19 cellular contexts compared by ENCODE assay signal in the genomic region with DNA sequence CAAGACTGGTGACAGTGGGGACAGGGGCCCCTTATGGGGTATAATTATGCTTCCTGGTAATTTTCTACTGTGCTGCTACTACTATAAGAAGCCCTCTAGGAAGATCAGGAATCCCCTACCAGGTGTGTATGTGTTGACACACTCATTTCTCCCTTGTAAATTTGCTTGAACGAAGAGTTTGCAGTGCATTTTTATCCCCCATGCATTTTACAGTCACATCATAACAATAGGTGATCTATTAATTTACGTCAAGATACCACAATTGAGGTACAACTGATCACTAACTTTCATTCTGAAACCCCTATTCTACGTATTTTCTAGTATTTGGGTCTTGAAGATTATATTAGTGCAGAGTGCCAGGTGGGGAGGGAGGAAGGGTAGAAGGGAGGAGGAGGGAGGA.
DNase-seq lines count a peak whose midpoint lies in the region; ATAC-seq and TF ChIP-seq lines count a peak whose summit lies in the region.
"Had no signal": no experiment of that assay in that cellular context is flagged by ENCODE, and none has a peak within 500 bp of the region (broad histone marks: within the 10 kb centered on the region; RNA-seq: fewer than 3 reads in every experiment).

No MANE protein-coding gene starts in this region.

- H3K4me1 ChIP-seq in body of pancreas, result peaks cover 13% of the 10 kb centered on the region
- H3K4me1 ChIP-seq: uterus had no signal

- ATAC-seq in GM18520 (IDR thresholded peaks at IDR 0.05; ENCODE audit: unreplicated experiment) (peak; percentile 56), GM21390 (IDR thresholded peaks at IDR 0.05; ENCODE audit: unreplicated experiment) (peak; percentile 61), HG02943 (IDR thresholded peaks at IDR 0.05; ENCODE audit: low read depth, unreplicated experiment) (peak; percentile 54), HG03520 (IDR thresholded peaks at IDR 0.05; ENCODE audit: unreplicated experiment) (peak; percentile 51), body of pancreas (no peak)
- ATAC-seq: activated T-helper 17 cell treated with anti-CD3 and anti-CD28 coated beads, Interleukin-2, amount 50 U/mL, for 72 hours; right cardiac atrium; stimulated activated memory B cell treated with anti-CD40 and anti-IgM and Interleukin-4, amounts not matched to agents 10 μg/mL and 1 μg/mL and 100 μg/mL, for 72 hours had no signal

- TF ChIP-seq POLR2A in body of pancreas (IDR thresholded peaks at IDR 0.05), result no peak

- H3K27me3 ChIP-seq in body of pancreas, result no peaks in the 10 kb centered on the region
- H3K27me3 ChIP-seq: uterus had no signal

- WGBS in body of pancreas, 2 donors, result 94 to 95% methylated on average over 3 of the region's 3 CpGs

- no peak overlapping the region for H3K4me3 ChIP-seq in body of pancreas
- H3K4me3 ChIP-seq: lung, uterus had no signal

- peaks cover 7% of the 10 kb centered on the region for H3K4me1 Mint-ChIP-seq in activated naive CD8-positive, alpha-beta T cell treated with anti-CD3 and anti-CD28 coated beads for 36 hours
- H3K4me1 Mint-ChIP-seq: activated T-helper 17 cell treated with anti-CD3 and anti-CD28 coated beads, Interleukin-2, amount 50 U/mL, for 72 hours had no signal

- intact Hi-C loops in body of pancreas (cut with DNase I), result no loop called here

- H3K36me3 ChIP-seq in body of pancreas (replicated peaks in 1 of 2; ENCODE audit: insufficient read depth in 1 of 2, low read depth in 2 of 2), result no peaks in the 10 kb centered on the region
- H3K36me3 ChIP-seq: uterus had no signal

- H3K36me3 Mint-ChIP-seq in activated naive CD8-positive, alpha-beta T cell treated with anti-CD3 and anti-CD28 coated beads for 36 hours, result no peaks in the 10 kb centered on the region
- H3K36me3 Mint-ChIP-seq: stimulated activated memory B cell treated with anti-CD40 and anti-IgM and Interleukin-4, amounts not matched to agents 10 μg/mL and 1 μg/mL and 100 μg/mL, for 72 hours had no signal

- DNase-seq in body of pancreas (no peak), NCI-H526 treated with DMSO at 0.1 percent for 48 hours (lab: John Stamatoyannopoulos, UW) (no peak), HUDEP-2 (lab: John Stamatoyannopoulos, UW; ENCODE audit: unreplicated experiment in 76 of 76) (no peak)
- no peak for DNase-seq in activated naive CD8-positive, alpha-beta T cell treated with anti-CD3 and anti-CD28 coated beads for 36 hours
- DNase-seq: activated CD4-positive, alpha-beta T cell treated with anti-CD3 and anti-CD28 coated beads, Interleukin-2, amount 50 U/mL, for 4 hours; NCI-H2029 treated with DMSO at 0.1 percent for 48 hours; NCI-H69; right cardiac atrium; RPMI8226; stimulated activated CD4-positive, alpha-beta T cell treated with anti-CD3 and anti-CD28 coated beads, Interleukin-2, amount 100 ng/mL, for 48 hours; uterus had no signal

- no peak overlapping the region for H3K4me3 Mint-ChIP-seq in activated naive CD8-positive, alpha-beta T cell treated with anti-CD3 and anti-CD28 coated beads for 36 hours
- H3K4me3 Mint-ChIP-seq: activated T-helper 17 cell treated with anti-CD3 and anti-CD28 coated beads, Interleukin-2, amount 50 U/mL, for 72 hours; stimulated activated memory B cell treated with anti-CD40 and anti-IgM and Interleukin-4, amounts not matched to agents 10 μg/mL and 1 μg/mL and 100 μg/mL, for 72 hours; T-helper 2 cell treated with Interferon-gamma antibody and Interleukin-4, amounts not matched to agents 5 μg/mL and 100 μg/mL, for 36 hours had no signal

- H3K9me3 Mint-ChIP-seq in activated naive CD8-positive, alpha-beta T cell treated with anti-CD3 and anti-CD28 coated beads for 36 hours, result no peaks in the 10 kb centered on the region
- H3K9me3 Mint-ChIP-seq: activated T-helper 17 cell treated with anti-CD3 and anti-CD28 coated beads, Interleukin-2, amount 50 U/mL, for 72 hours; stimulated activated memory B cell treated with anti-CD40 and anti-IgM and Interleukin-4, amounts not matched to agents 10 μg/mL and 1 μg/mL and 100 μg/mL, for 72 hours; T-helper 2 cell treated with Interferon-gamma antibody and Interleukin-4, amounts not matched to agents 5 μg/mL and 100 μg/mL, for 36 hours had no signal

- H3K27ac ChIP-seq in body of pancreas, result no peak overlapping the region
- H3K27ac ChIP-seq: uterus had no signal

- H3K27ac Mint-ChIP-seq in activated naive CD8-positive, alpha-beta T cell treated with anti-CD3 and anti-CD28 coated beads for 36 hours, result no peak overlapping the region
- H3K27ac Mint-ChIP-seq: activated T-helper 17 cell treated with anti-CD3 and anti-CD28 coated beads, Interleukin-2, amount 50 U/mL, for 72 hours; stimulated activated memory B cell treated with anti-CD40 and anti-IgM and Interleukin-4, amounts not matched to agents 10 μg/mL and 1 μg/mL and 100 μg/mL, for 72 hours; T-helper 2 cell treated with Interferon-gamma antibody and Interleukin-4, amounts not matched to agents 5 μg/mL and 100 μg/mL, for 36 hours had no signal

- peaks cover 34% of the 10 kb centered on the region for H3K27me3 Mint-ChIP-seq in activated naive CD8-positive, alpha-beta T cell treated with anti-CD3 and anti-CD28 coated beads for 36 hours
- H3K27me3 Mint-ChIP-seq: stimulated activated memory B cell treated with anti-CD40 and anti-IgM and Interleukin-4, amounts not matched to agents 10 μg/mL and 1 μg/mL and 100 μg/mL, for 72 hours had no signal

- H3K9me3 ChIP-seq in body of pancreas, result no peaks in the 10 kb centered on the region
- H3K9me3 ChIP-seq: uterus had no signal

- no peak for TF ChIP-seq CTCF in body of pancreas (IDR thresholded peaks at IDR 0.05)
